In the genomic region with DNA sequence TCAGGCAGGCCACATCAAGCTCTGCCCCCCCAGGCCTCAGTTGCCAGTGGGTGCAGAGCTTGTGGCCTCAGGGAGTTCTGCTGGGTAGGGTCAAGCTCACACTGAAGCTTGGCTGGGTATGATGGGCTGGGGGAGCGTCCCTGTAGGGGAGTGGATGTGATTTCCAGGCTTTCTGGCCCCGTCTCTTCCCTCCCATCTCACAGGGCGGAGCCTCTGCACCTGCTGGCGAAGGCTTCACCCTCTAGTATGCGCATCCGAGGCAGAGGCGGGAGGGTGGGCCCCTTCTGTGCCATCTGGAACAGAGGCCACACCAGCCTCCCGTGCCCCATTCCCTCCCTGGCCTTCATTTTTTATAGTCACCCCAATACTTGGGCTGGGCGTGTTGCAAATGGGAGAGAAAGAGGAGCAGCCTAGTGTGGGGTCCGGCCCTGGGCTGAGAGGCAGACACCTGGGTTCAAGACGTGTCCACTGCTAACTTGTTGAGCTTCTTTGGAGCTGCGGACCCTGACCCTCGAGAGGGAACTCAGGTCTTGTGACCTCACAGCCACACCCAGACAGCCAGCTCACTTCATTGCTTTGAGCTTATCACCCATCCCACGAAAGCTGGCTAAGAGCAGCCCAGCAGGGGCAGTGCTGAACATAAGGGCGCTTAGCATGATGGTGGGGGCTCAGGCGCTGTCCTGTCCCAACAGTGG, we compare ENCODE assay signal across 18 cellular contexts. TPM values are rescaled to one million over a fixed set of nuclear protein-coding genes. Genes with fewer than 3 reads are reported as not detected.
A peak's percentile ranks its signal among the peaks of the same experiment; 100 is the strongest.
DNase-seq lines count a peak whose midpoint lies in the region; ATAC-seq and TF ChIP-seq lines count a peak whose summit lies in the region.
"Had no signal": no experiment of that assay in that cellular context is flagged by ENCODE, and none has a peak within 500 bp of the region (broad histone marks: within the 10 kb centered on the region; RNA-seq: fewer than 3 reads in every experiment).

No MANE protein-coding gene starts in this region.

- no peaks in the 10 kb centered on the region for H4K20me1 ChIP-seq in PC-9 (ENCODE audit: insufficient read depth)

- H3K27ac Mint-ChIP-seq in activated CD8-positive, alpha-beta T cell treated with anti-CD3 and anti-CD28 coated beads for 36 hours, result no peak overlapping the region
- H3K27ac Mint-ChIP-seq: activated CD4-positive, alpha-beta T cell treated with anti-CD3 and anti-CD28 coated beads for 36 hours; activated T-helper 1 cell treated with anti-CD3 and anti-CD28 coated beads, Interleukin-12 subunit alpha, Interleukin-12 subunit beta, Interleukin-2, Interleukin-4 antibody, amounts not matched to agents 30 ng/mL and 10 ng/mL and 1 ng/mL, durations not matched to agents 14 hours and 24 hours and 36 hours; IgD-negative memory B cell had no signal

- BruUV-seq in PC-9 (replicated peaks; lab: Mats Ljungman, UMichigan), result TSS peak; percentile 25

- peaks cover 23% of the 10 kb centered on the region; the same call in 1 of the 2 replicates for H3F3A ChIP-seq in PC-9 (ENCODE audit: insufficient read depth, low read depth)

- WGBS in esophagus, 2 donors, result 67 to 75% methylated on average over 16 of the region's 16 CpGs
- 87% methylated on average over 15 to 16 of the region's 16 CpGs for WGBS in tibial nerve, 2 donors

- ATAC-seq in activated CD8-positive, alpha-beta T cell treated with anti-CD3 and anti-CD28 coated beads for 36 hours, result no peak

- H3K4me3 Mint-ChIP-seq in activated CD8-positive, alpha-beta T cell treated with anti-CD3 and anti-CD28 coated beads for 36 hours, result no peak overlapping the region
- H3K4me3 Mint-ChIP-seq: activated CD4-positive, alpha-beta T cell treated with anti-CD3 and anti-CD28 coated beads for 36 hours; activated T-helper 1 cell treated with anti-CD3 and anti-CD28 coated beads, Interleukin-12 subunit alpha, Interleukin-12 subunit beta, Interleukin-2, Interleukin-4 antibody, amounts not matched to agents 30 ng/mL and 10 ng/mL and 1 ng/mL, durations not matched to agents 14 hours and 24 hours and 36 hours; IgD-negative memory B cell had no signal

- no peak overlapping the region for H3K4me3 ChIP-seq in PC-9
- peak overlapping the region; percentile 29 to 39 for H3K4me3 ChIP-seq in esophagus (ENCODE audit: low read depth in 1 of 2, low read length in 2 of 2)
- peak overlapping the region; percentile 31 to 91 for H3K4me3 ChIP-seq in muscle layer of colon (ENCODE audit: low read depth in 1 of 2, low read length in 2 of 2)
- H3K4me3 ChIP-seq in tibial nerve, result peak overlapping the region; percentile 12 to 49 (median 26)

- no peaks in the 10 kb centered on the region for H3K27me3 Mint-ChIP-seq in activated CD8-positive, alpha-beta T cell treated with anti-CD3 and anti-CD28 coated beads for 36 hours
- H3K27me3 Mint-ChIP-seq: activated CD4-positive, alpha-beta T cell treated with anti-CD3 and anti-CD28 coated beads for 36 hours; IgD-negative memory B cell had no signal

- POLR2A ChIA-PET in PC-9 (lab: Charles Lee; ENCODE audit: unreplicated experiment), result no interaction called here
- POLR2A ChIA-PET in activated CD8-positive, alpha-beta T cell treated with anti-CD3 and anti-CD28 coated beads for 36 hours (lab: Charles Lee), result no interaction called here

- H3K4me1 Mint-ChIP-seq in activated CD8-positive, alpha-beta T cell treated with anti-CD3 and anti-CD28 coated beads for 36 hours (ENCODE audit: low read depth), result no peaks in the 10 kb centered on the region
- H3K4me1 Mint-ChIP-seq: activated CD4-positive, alpha-beta T cell treated with anti-CD3 and anti-CD28 coated beads for 36 hours had no signal

- no peaks in the 10 kb centered on the region for H3K27me3 ChIP-seq in PC-9 (ENCODE audit: insufficient read depth, low read depth)
- no peaks in the 10 kb centered on the region for H3K27me3 ChIP-seq in esophagus (ENCODE audit: control insufficient read depth in 1 of 2, insufficient read depth in 2 of 2, low read length in 2 of 2)
- no peaks in the 10 kb centered on the region for H3K27me3 ChIP-seq in muscle layer of colon (ENCODE audit: control insufficient read depth in 1 of 2, insufficient read depth in 2 of 2, low read length in 2 of 2)
- H3K27me3 ChIP-seq in tibial nerve, result no peaks in the 10 kb centered on the region

- CTCF ChIA-PET in PC-9 (lab: Charles Lee), result no interaction called here
- CTCF ChIA-PET in activated CD8-positive, alpha-beta T cell treated with anti-CD3 and anti-CD28 coated beads for 36 hours (lab: Charles Lee), result interaction anchor here (1.7 kb wide), 1 partner anchor 25 kb away, joined by 7 read pairs; no protein-coding TSS in a partner anchor

- no peaks in the 10 kb centered on the region for H3K36me3 Mint-ChIP-seq in activated CD8-positive, alpha-beta T cell treated with anti-CD3 and anti-CD28 coated beads for 36 hours (ENCODE audit: low read depth)
- H3K36me3 Mint-ChIP-seq: IgD-negative memory B cell had no signal

- H3K27ac ChIP-seq in PC-9, result peak overlapping the region; percentile 74; the same call in 1 of the 2 replicates
- H3K27ac ChIP-seq in esophagus (ENCODE audit: low read depth in 2 of 2, low read length in 1 of 2), result peak overlapping the region; percentile 17 to 65
- H3K27ac ChIP-seq in muscle layer of colon (ENCODE audit: low read depth, low read length), result peak overlapping the region; percentile 73
- H3K27ac ChIP-seq in tibial nerve, result peak overlapping the region in 3 of 4 donors; percentile 56 to 78 (median 65)
- H3K27ac ChIP-seq: neutrophil had no signal

- H3K9me3 ChIP-seq in PC-9 (ENCODE audit: insufficient read depth, low read depth), result no peaks in the 10 kb centered on the region
- no peaks in the 10 kb centered on the region for H3K9me3 ChIP-seq in esophagus (ENCODE audit: control insufficient read depth in 2 of 2, insufficient read depth in 1 of 2, low read depth in 1 of 2, low read length in 1 of 2)
- no peaks in the 10 kb centered on the region for H3K9me3 ChIP-seq in muscle layer of colon (ENCODE audit: low read length)
- no peaks in the 10 kb centered on the region for H3K9me3 ChIP-seq in tibial nerve
- H3K9me3 ChIP-seq: neutrophil had no signal

- no peak overlapping the region for H2AFZ ChIP-seq in PC-9

- H3K79me2 ChIP-seq in PC-9 (ENCODE audit: low read depth), result no peaks in the 10 kb centered on the region

- H3K9me3 Mint-ChIP-seq in activated CD8-positive, alpha-beta T cell treated with anti-CD3 and anti-CD28 coated beads for 36 hours, result no peaks in the 10 kb centered on the region
- H3K9me3 Mint-ChIP-seq: activated T-helper 1 cell treated with anti-CD3 and anti-CD28 coated beads, Interleukin-12 subunit alpha, Interleukin-12 subunit beta, Interleukin-2, Interleukin-4 antibody, amounts not matched to agents 30 ng/mL and 10 ng/mL and 1 ng/mL, durations not matched to agents 14 hours and 24 hours and 36 hours; IgD-negative memory B cell had no signal

- TF ChIP-seq CTCF in PC-9 (conservative IDR thresholded peaks at IDR 0.05) (no peak), tibial nerve (IDR thresholded peaks at IDR 0.05) (no peak)
- no peak for TF ChIP-seq CTCF in activated CD8-positive, alpha-beta T cell treated with anti-CD3 and anti-CD28 coated beads for 36 hours (IDR thresholded peaks at IDR 0.05)

- H3K4me1 ChIP-seq in PC-9 (replicated peaks; ENCODE audit: insufficient read depth), result peaks cover 30% of the 10 kb centered on the region
- peaks cover 0 to 5% of the 10 kb centered on the region in 2 donors for H3K4me1 ChIP-seq in esophagus (ENCODE audit: control insufficient read depth in 2 of 2, insufficient read depth in 2 of 2, low read length in 1 of 2)
- H3K4me1 ChIP-seq in muscle layer of colon (ENCODE audit: insufficient read depth, low read length), result peaks cover 67% of the 10 kb centered on the region
- peaks cover 0 to 95% (median 17%) of the 10 kb centered on the region in 4 donors for H3K4me1 ChIP-seq in tibial nerve

- no peak for TF ChIP-seq POLR2A in tibial nerve (IDR thresholded peaks at IDR 0.05)

- TF ChIP-seq EP300 in tibial nerve (IDR thresholded peaks at IDR 0.05), result no peak

- intact Hi-C loops in PC-9 (cut with micrococcal nuclease; ENCODE audit: unreplicated experiment), result loop anchor here (5.0 kb wide), 1 partner anchor 67 kb away; no protein-coding TSS in a partner anchor
- intact Hi-C loops in activated CD8-positive, alpha-beta T cell treated with anti-CD3 and anti-CD28 coated beads for 36 hours (cut with micrococcal nuclease), result no loop called here

- no peaks in the 10 kb centered on the region for H3K9me2 ChIP-seq in PC-9 (ENCODE audit: insufficient read depth)

- peak overlapping the region; percentile 38 for H3K9ac ChIP-seq in muscle layer of colon (ENCODE audit: low read length)

- no peaks in the 10 kb centered on the region for H3K36me3 ChIP-seq in PC-9 (ENCODE audit: low read depth)
- H3K36me3 ChIP-seq in esophagus (ENCODE audit: control insufficient read depth in 2 of 2, insufficient read depth in 2 of 2, low read length in 1 of 2), result no peaks in the 10 kb centered on the region
- H3K36me3 ChIP-seq in muscle layer of colon (ENCODE audit: insufficient read depth, low read length), result no peaks in the 10 kb centered on the region
- no peaks in the 10 kb centered on the region for H3K36me3 ChIP-seq in tibial nerve
- H3K36me3 ChIP-seq: neutrophil had no signal

- H3K4me2 ChIP-seq in PC-9, result peak overlapping the region; percentile 48

- DNase-seq in PC-9 (no peak), tibial nerve (ENCODE audit: low spot score in 2 of 2) (no peak), mucosa of gallbladder (ENCODE audit: low spot score) (no peak), medulla oblongata (ENCODE audit: extremely low spot score) (no peak), NK-92 (lab: John Stamatoyannopoulos, UW; ENCODE audit: unreplicated experiment) (no peak)
- DNase-seq in activated CD8-positive, alpha-beta T cell treated with anti-CD3 and anti-CD28 coated beads for 36 hours, result no peak
- DNase-seq: effector memory CD4-positive, alpha-beta T cell; glutamatergic neuron; NCI-H1092; NCI-H2227 treated with DMSO at 0.1 percent for 48 hours had no signal

RNA-seq across cellular contexts. Expression of gene AQP1, which starts 2.3 kb away (rescaled TPM):
- 4.0 and 4.8 TPM in 2 replicates for total RNA-seq in PC-9 (2021)
- 10 to 100 TPM; 28.9 to 49.8 TPM for polyA plus RNA-seq in esophagus
- total RNA-seq in tibial nerve, result 100 to 1,000 TPM; 352 to 818 (median 624) TPM
- total RNA-seq in mucosa of gallbladder, result 995 TPM
- under 1 TPM; 0.22 to 0.27 TPM for total RNA-seq in activated CD8-positive, alpha-beta T cell treated with anti-CD3 and anti-CD28 coated beads for 36 hours
- polyA plus RNA-seq: IgD-negative memory B cell had no signal

RNA-seq across cellular contexts. Expression of gene GHRHR, which starts 49.8 kb away (rescaled TPM):
- total RNA-seq in PC-9 (2021) (not detected in 2 replicates), tibial nerve (not detected), mucosa of gallbladder (12.3 TPM)
- not detected for polyA plus RNA-seq in esophagus
- not detected for total RNA-seq in activated CD8-positive, alpha-beta T cell treated with anti-CD3 and anti-CD28 coated beads for 36 hours
- total RNA-seq: activated CD4-positive, alpha-beta T cell treated with anti-CD3 and anti-CD28 coated beads for 36 hours; activated T-helper 1 cell treated with anti-CD3 and anti-CD28 coated beads, Interleukin-12 subunit alpha, Interleukin-12 subunit beta, Interleukin-2, Interleukin-4 antibody, amounts not matched to agents 30 ng/mL and 10 ng/mL and 1 ng/mL, durations not matched to agents 14 hours and 24 hours and 36 hours; T-helper 1 cell treated with Interleukin-12 subunit alpha and Interleukin-12 subunit beta and Interleukin-4 antibody, amounts not matched to agents 30 ng/mL and 1 ng/mL, for 36 hours had no signal
- polyA plus RNA-seq: BJ, IgD-negative memory B cell had no signal

Comparison
In these comparisons a context has a peak if more than half of its experiments do, and no peak if none do; other contexts are left out.
1. RNA of gene AQP1, which starts 2.3 kb away (total RNA-seq): 995 TPM in mucosa of gallbladder (single experiment) and 352 to 818 TPM in tibial nerve; 4.0 to 4.8 TPM in PC-9 and 0.22 to 0.27 TPM in activated CD8-positive, alpha-beta T cell treated with anti-CD3 and anti-CD28 coated beads for 36 hours; every median in the first group is over 10 times any median in the second.
2. RNA of gene GHRHR, which starts 49.8 kb away (total RNA-seq): 12.3 TPM in mucosa of gallbladder (single experiment); not detected in PC-9, not detected in tibial nerve and not detected in activated CD8-positive, alpha-beta T cell treated with anti-CD3 and anti-CD28 coated beads for 36 hours; every median in the first group is over 10 times any median in the second.
3. Peak in every context shown above with its lines, with median percentiles within 50 percentile points of each other: H3K27ac ChIP-seq.